In the genomic region with DNA sequence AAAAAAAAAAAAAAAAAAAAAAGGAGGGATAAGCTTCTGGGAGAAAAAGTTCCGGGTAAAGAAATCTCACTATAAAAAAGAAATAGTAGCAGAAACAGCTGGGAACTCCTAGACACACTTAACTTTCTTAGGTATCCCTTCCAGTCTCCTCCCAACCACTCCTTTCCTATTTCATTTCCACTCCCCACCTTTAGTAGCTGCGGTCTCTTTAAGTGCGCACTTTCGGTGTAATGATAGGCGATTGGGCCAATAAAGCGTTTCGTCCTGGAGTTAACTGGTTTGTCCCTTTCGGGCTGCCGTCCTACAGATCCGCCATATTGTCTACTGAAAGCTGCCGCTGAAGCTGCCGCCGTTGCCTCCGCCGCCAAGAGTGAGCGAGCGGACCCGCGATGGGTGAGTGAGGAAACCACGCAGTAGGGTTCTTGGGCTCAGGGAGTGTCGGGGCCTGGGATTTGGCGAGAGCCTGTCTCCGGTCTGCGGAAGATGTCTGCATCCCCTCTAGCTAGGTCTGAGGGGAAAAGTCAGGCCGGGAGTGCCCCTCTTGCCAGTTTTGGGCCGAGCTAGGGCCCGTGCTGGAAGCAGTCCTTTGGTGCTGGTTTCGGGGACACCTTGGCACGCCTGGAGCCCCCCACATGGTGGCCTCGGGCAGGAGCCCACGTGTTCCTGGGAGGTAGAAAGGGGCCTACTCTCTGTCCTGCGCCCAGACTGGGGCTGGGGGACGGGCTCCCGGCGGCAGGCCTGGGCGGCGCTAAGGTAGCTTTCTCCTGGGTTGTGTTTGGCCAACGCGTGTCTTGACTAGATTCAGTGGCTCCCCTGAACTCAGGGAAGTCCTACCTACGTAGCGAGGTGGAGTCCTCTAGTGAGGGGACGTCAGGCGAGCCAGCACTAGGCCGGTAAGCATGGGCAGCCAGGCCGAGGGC, we compare ENCODE assay signal across 8 cellular contexts. TPM values are rescaled to one million over a fixed set of nuclear protein-coding genes. Genes with fewer than 3 reads are reported as not detected.
DNase-seq lines count a peak whose midpoint lies in the region; ATAC-seq and TF ChIP-seq lines count a peak whose summit lies in the region.

KPNA6 (plus strand) TSS at position 315 of the 920 bp plus-strand sequence; CDS start at position 390, 75 bp downstream.

- intact Hi-C loops in activated T-helper 1 cell treated with anti-CD3 and anti-CD28 coated beads, Interleukin-12 subunit alpha, Interleukin-12 subunit beta, Interleukin-2, Interleukin-4 antibody, amounts not matched to agents 30 ng/mL and 10 ng/mL and 1 ng/mL, durations not matched to agents 14 hours and 24 hours and 36 hours (cut with micrococcal nuclease), result loop anchor here (1.0 to 5.0 kb wide), 9 partner anchors 35 to 463 kb away; partner anchors contain the start of genes BSDC1, CCDC28B, HDAC1 and PEF1

- ATAC-seq in GM21737 (IDR thresholded peaks at IDR 0.05; ENCODE audit: unreplicated experiment) (peak; percentile 51), naive B cell (ENCODE audit: low read depth in 2 of 2) (peak; percentile 75)
- ATAC-seq in stimulated activated effector memory CD8-positive, alpha-beta T cell treated with anti-CD3 and anti-CD28 coated beads, Interleukin-12 subunit alpha, Interleukin-12 subunit beta, amount 100 ng/mL, for 72 hours, result peak; percentile 91

- no peaks in the 10 kb centered on the region for H3K9me3 Mint-ChIP-seq in activated T-helper 1 cell treated with anti-CD3 and anti-CD28 coated beads, Interleukin-12 subunit alpha, Interleukin-12 subunit beta, Interleukin-2, Interleukin-4 antibody, amounts not matched to agents 30 ng/mL and 10 ng/mL and 1 ng/mL, durations not matched to agents 14 hours and 24 hours and 36 hours
- H3K9me3 Mint-ChIP-seq in naive B cell, result no peaks in the 10 kb centered on the region
- H3K9me3 Mint-ChIP-seq in stimulated activated effector memory CD8-positive, alpha-beta T cell treated with anti-CD3 and anti-CD28 coated beads, Interleukin-12 subunit alpha, Interleukin-12 subunit beta, amount 100 ng/mL, for 72 hours, result no peaks in the 10 kb centered on the region

- H3K4me3 Mint-ChIP-seq in activated T-helper 1 cell treated with anti-CD3 and anti-CD28 coated beads, Interleukin-12 subunit alpha, Interleukin-12 subunit beta, Interleukin-2, Interleukin-4 antibody, amounts not matched to agents 30 ng/mL and 10 ng/mL and 1 ng/mL, durations not matched to agents 14 hours and 24 hours and 36 hours, result peak within 1 kb of the TSS; percentile 98
- peak within 1 kb of the TSS; percentile 94 to 100 (median 100) for H3K4me3 Mint-ChIP-seq in naive B cell
- H3K4me3 Mint-ChIP-seq in stimulated activated effector memory CD8-positive, alpha-beta T cell treated with anti-CD3 and anti-CD28 coated beads, Interleukin-12 subunit alpha, Interleukin-12 subunit beta, amount 100 ng/mL, for 72 hours, result peak within 1 kb of the TSS; percentile 96

- peaks cover 10% of the 10 kb centered on the region for H3K36me3 Mint-ChIP-seq in activated T-helper 1 cell treated with anti-CD3 and anti-CD28 coated beads, Interleukin-12 subunit alpha, Interleukin-12 subunit beta, Interleukin-2, Interleukin-4 antibody, amounts not matched to agents 30 ng/mL and 10 ng/mL and 1 ng/mL, durations not matched to agents 14 hours and 24 hours and 36 hours (ENCODE audit: low read depth)
- H3K36me3 Mint-ChIP-seq in naive B cell, result no peaks in the 10 kb centered on the region
- peaks cover 13% of the 10 kb centered on the region for H3K36me3 Mint-ChIP-seq in stimulated activated effector memory CD8-positive, alpha-beta T cell treated with anti-CD3 and anti-CD28 coated beads, Interleukin-12 subunit alpha, Interleukin-12 subunit beta, amount 100 ng/mL, for 72 hours

- peak; percentile 98 for DNase-seq in DMS153 (lab: John Stamatoyannopoulos, UW)
- peak; percentile 95 for DNase-seq in LNCaP clone FGC (ENCODE audit: low read depth)
- peak; percentile 96 for DNase-seq in RPMI8226
- DNase-seq in activated T-helper 1 cell treated with anti-CD3 and anti-CD28 coated beads, Interleukin-12 subunit alpha, Interleukin-12 subunit beta, Interleukin-2, Interleukin-4 antibody, amounts not matched to agents 30 ng/mL and 10 ng/mL and 1 ng/mL, durations not matched to agents 14 hours and 24 hours and 36 hours (ENCODE audit: low spot score), result peak; percentile 89
- DNase-seq in fibroblast of gingiva (ENCODE audit: low read depth), result peak; percentile 96
- DNase-seq in naive B cell, result peak; percentile 91
- DNase-seq in stimulated activated effector memory CD8-positive, alpha-beta T cell treated with anti-CD3 and anti-CD28 coated beads, Interleukin-12 subunit alpha, Interleukin-12 subunit beta, amount 100 ng/mL, for 72 hours (ENCODE audit: low spot score in 2 of 2), result peak; percentile 74 to 93

- peaks cover 43% of the 10 kb centered on the region for H3K4me1 Mint-ChIP-seq in activated T-helper 1 cell treated with anti-CD3 and anti-CD28 coated beads, Interleukin-12 subunit alpha, Interleukin-12 subunit beta, Interleukin-2, Interleukin-4 antibody, amounts not matched to agents 30 ng/mL and 10 ng/mL and 1 ng/mL, durations not matched to agents 14 hours and 24 hours and 36 hours (ENCODE audit: low read depth)
- peaks cover 36 to 57% (median 37%) of the 10 kb centered on the region in 3 donors for H3K4me1 Mint-ChIP-seq in naive B cell
- peaks cover 39% of the 10 kb centered on the region for H3K4me1 Mint-ChIP-seq in stimulated activated effector memory CD8-positive, alpha-beta T cell treated with anti-CD3 and anti-CD28 coated beads, Interleukin-12 subunit alpha, Interleukin-12 subunit beta, amount 100 ng/mL, for 72 hours

- H3K27ac Mint-ChIP-seq in activated T-helper 1 cell treated with anti-CD3 and anti-CD28 coated beads, Interleukin-12 subunit alpha, Interleukin-12 subunit beta, Interleukin-2, Interleukin-4 antibody, amounts not matched to agents 30 ng/mL and 10 ng/mL and 1 ng/mL, durations not matched to agents 14 hours and 24 hours and 36 hours, result peak within 1 kb of the TSS; percentile 94
- peak within 1 kb of the TSS; percentile 97 to 99 (median 98) for H3K27ac Mint-ChIP-seq in naive B cell
- peak within 1 kb of the TSS; percentile 97 for H3K27ac Mint-ChIP-seq in stimulated activated effector memory CD8-positive, alpha-beta T cell treated with anti-CD3 and anti-CD28 coated beads, Interleukin-12 subunit alpha, Interleukin-12 subunit beta, amount 100 ng/mL, for 72 hours

- H3K4me3 ChIP-seq in LNCaP clone FGC (ENCODE audit: low read depth, low read length), result peak within 1 kb of the TSS; percentile 99

- TF ChIP-seq CTCF in LNCaP clone FGC (IDR thresholded peaks at IDR 0.05; ENCODE audit: control insufficient read depth, extremely low read depth, insufficient read depth), result no peak

- H3K27me3 Mint-ChIP-seq in activated T-helper 1 cell treated with anti-CD3 and anti-CD28 coated beads, Interleukin-12 subunit alpha, Interleukin-12 subunit beta, Interleukin-2, Interleukin-4 antibody, amounts not matched to agents 30 ng/mL and 10 ng/mL and 1 ng/mL, durations not matched to agents 14 hours and 24 hours and 36 hours (ENCODE audit: insufficient read depth), result no peaks in the 10 kb centered on the region
- no peaks in the 10 kb centered on the region for H3K27me3 Mint-ChIP-seq in naive B cell

RNA-seq across cellular contexts. Expression of gene KPNA6, which starts in this region (rescaled TPM):
- total RNA-seq in activated T-helper 1 cell treated with anti-CD3 and anti-CD28 coated beads, Interleukin-12 subunit alpha, Interleukin-12 subunit beta, Interleukin-2, Interleukin-4 antibody, amounts not matched to agents 30 ng/mL and 10 ng/mL and 1 ng/mL, durations not matched to agents 14 hours and 24 hours and 36 hours, result 76.7 and 78.6 TPM in 2 replicates
- polyA plus RNA-seq in naive B cell (ENCODE audit: low read depth in 6 of 6), result 10 to 100 TPM; 10.3 to 35.2 (median 25.8) TPM

Comparison
In these comparisons a context has a peak if more than half of its experiments do, and no peak if none do; other contexts are left out.
1. Peak in every context shown above with its lines: DNase-seq, ATAC-seq and H3K4me3 ChIP-seq.